ENCODE assay signal across 24 cellular contexts in the genomic region with DNA sequence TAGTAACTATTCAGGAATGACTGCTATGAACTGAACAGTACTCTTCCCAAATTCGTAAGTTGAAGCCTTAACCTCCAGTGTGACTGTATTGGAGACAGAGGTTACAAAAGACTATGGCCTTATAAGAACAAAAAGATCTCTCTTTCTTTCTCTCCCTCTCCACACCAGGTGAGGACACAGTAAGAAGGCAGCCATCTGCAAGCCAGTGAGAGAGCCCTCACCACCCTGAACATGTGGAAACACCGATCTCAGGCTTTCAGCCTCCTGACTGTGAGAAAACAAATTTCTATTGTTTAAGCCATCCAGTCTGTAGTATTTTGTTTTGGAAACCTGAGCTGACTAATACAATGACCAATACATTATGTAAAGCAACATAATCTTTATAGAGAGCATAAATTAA.
DNase-seq lines count a peak whose midpoint lies in the region; ATAC-seq and TF ChIP-seq lines count a peak whose summit lies in the region.
"Had no signal": no experiment of that assay in that cellular context is flagged by ENCODE, and none has a peak within 500 bp of the region (broad histone marks: within the 10 kb centered on the region; RNA-seq: fewer than 3 reads in every experiment).

No MANE protein-coding gene starts in this region.

- DNase-seq in mammary epithelial cell (peak; percentile 7), MCF 10A (ENCODE audit: unreplicated experiment) (no peak), NCI-H345 treated with DMSO at 0.1 percent for 48 hours (lab: John Stamatoyannopoulos, UW; ENCODE audit: unreplicated experiment) (peak; percentile 23), endodermal cell (no peak), OCI-M1 (lab: John Stamatoyannopoulos, UW) (no peak), NCI-H524 (lab: John Stamatoyannopoulos, UW) (no peak), mucosa of descending colon (no peak)
- DNase-seq: Caco-2; CD4-positive, alpha-beta T cell; DMS79 treated with DMSO at 0.1 percent for 48 hours; H7; MV-4-11; NCI-H1105 treated with DMSO at 0.1 percent for 48 hours; NCI-H146; NCI-H2029; NCI-H2227 treated with DMSO at 0.1 percent for 48 hours; T-helper 17 cell had no signal

- no peaks in the 10 kb centered on the region for H3K36me3 Mint-ChIP-seq in MCF 10A (ENCODE audit: insufficient read depth, unreplicated experiment)
- no peaks in the 10 kb centered on the region for H3K36me3 Mint-ChIP-seq in endodermal cell (ENCODE audit: low read depth)

- peak overlapping the region; percentile 20 for H2AFZ ChIP-seq in mammary epithelial cell (ENCODE audit: low read depth, low read length)

- H3K4me1 Mint-ChIP-seq in MCF 10A (ENCODE audit: insufficient read depth, unreplicated experiment) (no peaks in the 10 kb centered on the region), endodermal cell (peaks cover 2% of the 10 kb centered on the region)
- H3K4me1 Mint-ChIP-seq: T-helper 17 cell had no signal

- BruUV-seq in mammary epithelial cell (replicated peaks; lab: Mats Ljungman, UMichigan) (no TSS peak), MCF 10A (replicated peaks; lab: Mats Ljungman, UMichigan) (no TSS peak)

- no peak overlapping the region for H3K27ac ChIP-seq in mammary epithelial cell (ENCODE audit: insufficient read depth, low read depth, low read length)
- no peak overlapping the region for H3K27ac ChIP-seq in endodermal cell (ENCODE audit: low read depth, low read length)
- H3K27ac ChIP-seq: BLaER1 treated with 17β-estradiol and CSF1 and Interleukin-3, amounts not matched to agents 10 nM and 100 nM; SJCRH30 had no signal

- no peaks in the 10 kb centered on the region for H3K27me3 ChIP-seq in mammary epithelial cell (ENCODE audit: insufficient read depth, low read length)
- H3K27me3 ChIP-seq in endodermal cell (ENCODE audit: control insufficient read depth, insufficient read depth, low read length, poor library complexity, severe bottlenecking): no peaks in the 10 kb centered on the region
- H3K27me3 ChIP-seq: BLaER1 treated with 17β-estradiol and CSF1 and Interleukin-3, amounts not matched to agents 10 nM and 100 nM; SJCRH30 had no signal

- H4K20me1 ChIP-seq in mammary epithelial cell (ENCODE audit: insufficient read depth, low read length): no peaks in the 10 kb centered on the region
- H4K20me1 ChIP-seq: BLaER1 treated with 17β-estradiol and CSF1 and Interleukin-3, amounts not matched to agents 10 nM and 100 nM had no signal

- WGBS in mammary epithelial cell (ENCODE audit: low coverage, missing lambda C conversion rate): 68% methylated on average over 2 of the region's 2 CpGs
- 100% methylated on average over 1 to 2 of the region's 2 CpGs for WGBS in endodermal cell (ENCODE audit: insufficient coverage in 1 of 2, insufficient read length in 1 of 2), 2 experiments

- no peak for TF ChIP-seq CTCF in mammary epithelial cell (conservative IDR thresholded peaks at IDR 0.05 in 1 of 2, IDR thresholded peaks at IDR 0.05 in 1 of 2; ENCODE audit: extremely low read depth in 1 of 2, insufficient read depth in 1 of 2, low read depth in 1 of 2, low read length in 2 of 2)
- TF ChIP-seq CTCF in MCF 10A (IDR thresholded peaks at IDR 0.05; ENCODE audit: unreplicated experiment): no peak
- TF ChIP-seq CTCF in endodermal cell (conservative IDR thresholded peaks at IDR 0.05): no peak
- no peak for TF ChIP-seq CTCF in mucosa of descending colon (IDR thresholded peaks at IDR 0.05)

- H3K4me3 ChIP-seq in mammary epithelial cell (replicated peaks in 1 of 3; ENCODE audit: insufficient read depth in 1 of 3, low read depth in 2 of 3, low read length in 3 of 3) (no peak overlapping the region), endodermal cell (ENCODE audit: low read length) (no peak overlapping the region), mucosa of descending colon (no peak overlapping the region)
- H3K4me3 ChIP-seq: BLaER1 treated with 17β-estradiol and CSF1 and Interleukin-3, amounts not matched to agents 10 nM and 100 nM; K562; SJCRH30 had no signal

- intact Hi-C loops in mammary epithelial cell (cut with micrococcal nuclease) (no loop called here), MCF 10A (cut with micrococcal nuclease) (no loop called here), mucosa of descending colon (cut with DNase I, micrococcal nuclease) (no loop called here)

- no peak overlapping the region for H3K4me3 Mint-ChIP-seq in MCF 10A (ENCODE audit: unreplicated experiment)
- H3K4me3 Mint-ChIP-seq in endodermal cell: no peak overlapping the region
- H3K4me3 Mint-ChIP-seq: CD4-positive, alpha-beta T cell; T-helper 17 cell had no signal

- H3K4me1 ChIP-seq in mammary epithelial cell (ENCODE audit: insufficient read depth, low read length): no peaks in the 10 kb centered on the region
- no peaks in the 10 kb centered on the region for H3K4me1 ChIP-seq in endodermal cell (ENCODE audit: control insufficient read depth, insufficient read depth, low read length)
- H3K4me1 ChIP-seq in mucosa of descending colon (ENCODE audit: low read depth): no peaks in the 10 kb centered on the region
- H3K4me1 ChIP-seq: Caco-2, SJCRH30 had no signal

- ATAC-seq in esophagus mucosa (no peak), mucosa of descending colon (no peak)
- ATAC-seq: HepG2, K562, Right ventricle myocardium inferior, SK-N-SH treated with all-trans-retinoic acid at 6 μM for 48 hours, T-helper 17 cell had no signal

- dilution Hi-C loops in mammary epithelial cell (cut with HindIII; ENCODE audit: low sequenced_read_pairs): no loop called here

- no peak overlapping the region for H3K9ac ChIP-seq in mammary epithelial cell (ENCODE audit: insufficient read depth, low read length)
- H3K9ac ChIP-seq in endodermal cell (ENCODE audit: extremely low read depth, low read length, poor library complexity, severe bottlenecking): no peak overlapping the region
- H3K9ac ChIP-seq: BLaER1 treated with 17β-estradiol and CSF1 and Interleukin-3, amounts not matched to agents 10 nM and 100 nM had no signal

- POLR2A ChIA-PET in MCF 10A (lab: Yijun Ruan, JAX): no interaction called here

- H3K27me3 Mint-ChIP-seq in MCF 10A (ENCODE audit: insufficient read depth, unreplicated experiment): no peaks in the 10 kb centered on the region
- H3K27me3 Mint-ChIP-seq in endodermal cell (ENCODE audit: insufficient read depth): no peaks in the 10 kb centered on the region
- H3K27me3 Mint-ChIP-seq: CD4-positive, alpha-beta T cell; T-helper 17 cell had no signal

- no peaks in the 10 kb centered on the region for H3K9me3 Mint-ChIP-seq in MCF 10A (ENCODE audit: unreplicated experiment)
- no peaks in the 10 kb centered on the region for H3K9me3 Mint-ChIP-seq in endodermal cell
- H3K9me3 Mint-ChIP-seq: CD4-positive, alpha-beta T cell had no signal

- H3K36me3 ChIP-seq in mammary epithelial cell (ENCODE audit: insufficient read depth, low read length) (no peaks in the 10 kb centered on the region), endodermal cell (ENCODE audit: control insufficient read depth, insufficient read depth, low read length) (no peaks in the 10 kb centered on the region), mucosa of descending colon (ENCODE audit: low read depth) (no peaks in the 10 kb centered on the region)
- H3K36me3 ChIP-seq: BLaER1 treated with 17β-estradiol and CSF1 and Interleukin-3, amounts not matched to agents 10 nM and 100 nM; SJCRH30 had no signal

- no peaks in the 10 kb centered on the region for H3K79me2 ChIP-seq in mammary epithelial cell (ENCODE audit: insufficient read depth, low read length)

- H3K27ac Mint-ChIP-seq in MCF 10A (ENCODE audit: low read depth, unreplicated experiment): no peak overlapping the region
- H3K27ac Mint-ChIP-seq in endodermal cell: peak overlapping the region; percentile 82
- H3K27ac Mint-ChIP-seq: CD4-positive, alpha-beta T cell; T-helper 17 cell had no signal

- in situ Hi-C loops in mammary epithelial cell (cut with MboI; ENCODE audit: low sequenced_read_pairs in 2 of 2): no loop called here

- H3K9me3 ChIP-seq in mammary epithelial cell (replicated peaks; ENCODE audit: insufficient read depth, low read length) (no peaks in the 10 kb centered on the region), endodermal cell (ENCODE audit: control insufficient read depth, low read length) (no peaks in the 10 kb centered on the region), mucosa of descending colon (peaks cover 27% of the 10 kb centered on the region)
- H3K9me3 ChIP-seq: BLaER1 treated with 17β-estradiol and CSF1 and Interleukin-3, amounts not matched to agents 10 nM and 100 nM; Caco-2; SJCRH30 had no signal

- no peak overlapping the region for H3K4me2 ChIP-seq in mammary epithelial cell (ENCODE audit: insufficient read depth, low read depth, low read length)

- CTCF ChIA-PET in mammary epithelial cell (lab: Charles Lee; ENCODE audit: low non-redundant PET): no interaction called here
- CTCF ChIA-PET in MCF 10A (lab: Yijun Ruan, JAX): no interaction called here

Comparison
In these comparisons a context has a peak if more than half of its experiments do, and no peak if none do; other contexts are left out.
1. DNase-seq: peak in mammary epithelial cell (single experiment) and NCI-H345 treated with DMSO at 0.1 percent for 48 hours (single experiment); none in MCF 10A (single experiment), endodermal cell (single experiment), OCI-M1 (single experiment), NCI-H524 (0 of 2) and mucosa of descending colon (0 of 3).